Comparison of ENCODE assay signal across 11 cellular contexts in the genomic region with DNA sequence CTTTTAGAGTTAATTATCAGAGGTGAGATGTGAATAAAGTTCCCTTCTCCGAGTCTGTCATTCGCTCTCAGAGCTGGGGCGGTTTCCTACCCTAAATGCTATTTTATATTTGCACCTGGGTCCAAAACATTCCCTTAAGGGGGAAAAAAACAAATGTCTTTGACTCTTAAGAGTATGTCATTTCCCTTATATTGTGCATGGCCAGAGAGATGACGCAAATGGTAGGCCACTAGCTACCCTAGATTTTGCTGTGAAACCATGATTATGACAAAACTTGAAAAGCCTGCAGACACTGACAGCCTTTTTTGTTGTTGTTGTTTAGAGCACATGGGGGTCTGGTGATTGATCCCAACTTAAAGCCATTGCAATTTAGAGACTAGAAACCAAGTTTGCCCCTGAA. TPM values are rescaled to one million over a fixed set of nuclear protein-coding genes. Genes with fewer than 3 reads are reported as not detected.
"Had no signal": no experiment of that assay in that cellular context is flagged by ENCODE, and none has a peak within 500 bp of the region (broad histone marks: within the 10 kb centered on the region; RNA-seq: fewer than 3 reads in every experiment).

No MANE protein-coding gene starts in this region.

- H3K4me1 Mint-ChIP-seq: activated CD4-positive, alpha-beta T cell treated with anti-CD3 and anti-CD28 coated beads, Interleukin-2, amount 10 ng/mL, durations not matched to agents 7 days and 5 days; activated T-helper 17 cell treated with anti-CD3 and anti-CD28 coated beads, Interleukin-2, amount 50 U/mL, for 72 hours had no signal

- H3K4me3 ChIP-seq: pancreas had no signal

- H3K9me3 Mint-ChIP-seq: activated CD4-positive, alpha-beta T cell treated with anti-CD3 and anti-CD28 coated beads, Interleukin-2, amount 10 ng/mL, durations not matched to agents 7 days and 5 days; activated naive CD4-positive, alpha-beta T cell treated with anti-CD3 and anti-CD28 coated beads, Interleukin-2, amount 50 U/mL, for 72 hours; activated T-helper 17 cell treated with anti-CD3 and anti-CD28 coated beads, Interleukin-2, amount 50 U/mL, for 72 hours had no signal

- H3K27ac Mint-ChIP-seq: activated CD4-positive, alpha-beta T cell treated with anti-CD3 and anti-CD28 coated beads, Interleukin-2, amount 10 ng/mL, durations not matched to agents 7 days and 5 days; activated naive CD4-positive, alpha-beta T cell treated with anti-CD3 and anti-CD28 coated beads, Interleukin-2, amount 50 U/mL, for 72 hours; activated T-helper 17 cell treated with anti-CD3 and anti-CD28 coated beads, Interleukin-2, amount 50 U/mL, for 72 hours had no signal

- H3K36me3 ChIP-seq: pancreas had no signal

- DNase-seq: activated CD4-positive, alpha-beta T cell treated with anti-CD3 and anti-CD28 coated beads, Interleukin-2, amount 10 ng/mL, durations not matched to agents 7 days and 5 days; activated CD4-positive, CD25-positive, alpha-beta regulatory T cell; activated T-cell treated with anti-CD3 and anti-CD28 coated beads for 4 hours; mammary epithelial cell; pancreas; SHP77; T-helper 2 cell; trophoblast cell had no signal

- H3K27me3 ChIP-seq: pancreas had no signal

- H3K9me3 ChIP-seq: pancreas had no signal

- H3K4me3 Mint-ChIP-seq: activated CD4-positive, alpha-beta T cell treated with anti-CD3 and anti-CD28 coated beads, Interleukin-2, amount 10 ng/mL, durations not matched to agents 7 days and 5 days; activated T-helper 17 cell treated with anti-CD3 and anti-CD28 coated beads, Interleukin-2, amount 50 U/mL, for 72 hours had no signal

- ATAC-seq: activated naive CD4-positive, alpha-beta T cell treated with anti-CD3 and anti-CD28 coated beads, Interleukin-2, amount 50 U/mL, for 72 hours; activated T-helper 17 cell treated with anti-CD3 and anti-CD28 coated beads, Interleukin-2, amount 50 U/mL, for 72 hours had no signal

- H3K36me3 Mint-ChIP-seq: activated naive CD4-positive, alpha-beta T cell treated with anti-CD3 and anti-CD28 coated beads, Interleukin-2, amount 50 U/mL, for 72 hours had no signal

RNA-seq across cellular contexts. Expression of gene DAB2, which starts 12.8 kb away (rescaled TPM):
- total RNA-seq: activated CD4-positive, alpha-beta T cell treated with anti-CD3 and anti-CD28 coated beads, Interleukin-2, amount 10 ng/mL, durations not matched to agents 7 days and 5 days; activated CD8-positive, alpha-beta memory T cell treated with anti-CD3 and anti-CD28 coated beads for 36 hours had no signal

RNA-seq across cellular contexts. Expression of gene C9, which starts 47.7 kb away (rescaled TPM):
- total RNA-seq: activated CD4-positive, alpha-beta T cell treated with anti-CD3 and anti-CD28 coated beads, Interleukin-2, amount 10 ng/mL, durations not matched to agents 7 days and 5 days; activated CD8-positive, alpha-beta memory T cell treated with anti-CD3 and anti-CD28 coated beads for 36 hours; activated naive CD4-positive, alpha-beta T cell treated with anti-CD3 and anti-CD28 coated beads, Interleukin-2, amount 50 U/mL, for 72 hours; activated T-helper 17 cell treated with anti-CD3 and anti-CD28 coated beads, Interleukin-2, amount 50 U/mL, for 72 hours had no signal
